ENCODE assay signal across 9 cellular contexts in the genomic region with DNA sequence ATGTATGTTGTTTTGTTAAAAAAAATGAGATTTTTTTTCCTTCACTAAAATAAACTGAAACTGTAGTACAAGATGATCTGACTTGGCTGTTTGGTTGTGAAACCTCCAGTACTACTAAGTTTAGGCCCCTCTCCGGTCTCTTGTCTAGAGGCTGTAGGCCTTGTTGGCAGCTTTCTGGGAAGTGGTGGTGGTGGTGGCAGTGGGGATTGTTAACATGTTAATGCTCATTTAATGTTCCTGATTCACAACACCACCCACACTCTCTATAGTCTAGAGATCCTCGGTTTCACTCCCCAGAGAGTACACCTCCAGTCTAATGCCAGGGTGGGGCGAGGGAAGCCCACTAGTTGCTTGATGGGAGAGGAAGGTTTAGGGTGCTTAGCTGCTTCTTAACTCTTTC. TPM values are rescaled to one million over a fixed set of nuclear protein-coding genes. Genes with fewer than 3 reads are reported as not detected.
A peak's percentile ranks its signal among the peaks of the same experiment; 100 is the strongest.
DNase-seq lines count a peak whose midpoint lies in the region; TF ChIP-seq lines count a peak whose summit lies in the region.
"Had no signal": no experiment of that assay in that cellular context is flagged by ENCODE, and none has a peak within 500 bp of the region (broad histone marks: within the 10 kb centered on the region; RNA-seq: fewer than 3 reads in every experiment).

No MANE protein-coding gene starts in this region.

- H3K4me3 ChIP-seq in effector memory CD4-positive, alpha-beta T cell (ENCODE audit: insufficient read depth, low read depth, low read length, poor library complexity, severe bottlenecking): peak overlapping the region; percentile 40
- no peak overlapping the region for H3K4me3 ChIP-seq in BE2C (ENCODE audit: low read depth, low read length)

- peaks cover 23% of the 10 kb centered on the region for H3K4me1 ChIP-seq in effector memory CD4-positive, alpha-beta T cell (ENCODE audit: control insufficient read depth, insufficient read depth, low read length, poor library complexity, severe bottlenecking)
- H3K4me1 ChIP-seq in BE2C: no peaks in the 10 kb centered on the region
- H3K4me1 ChIP-seq: parathyroid adenoma had no signal

- peak; percentile 22 for DNase-seq in GF-D8 (lab: John Stamatoyannopoulos, UW)
- DNase-seq in RPMI8226: peak; percentile 60
- DNase-seq in effector memory CD4-positive, alpha-beta T cell: no peak
- peak; percentile 38 to 49 for DNase-seq in stimulated activated CD4-positive, alpha-beta T cell treated with anti-CD3 and anti-CD28 coated beads, Interleukin-12 subunit alpha, Interleukin-12 subunit beta, amount 100 ng/mL, for 24 hours (ENCODE audit: low read depth in 2 of 2)
- DNase-seq in BE2C: no peak
- DNase-seq in OCI-M2 (lab: John Stamatoyannopoulos, UW; ENCODE audit: unreplicated experiment): no peak
- DNase-seq in NCI-H1092 (lab: John Stamatoyannopoulos, UW): no peak
- DNase-seq in NCI-H774 (lab: John Stamatoyannopoulos, UW): no peak

- no peaks in the 10 kb centered on the region for H3K27me3 ChIP-seq in effector memory CD4-positive, alpha-beta T cell (replicated peaks; ENCODE audit: control insufficient read depth, insufficient read depth, low read length, poor library complexity, severe bottlenecking)
- no peaks in the 10 kb centered on the region for H3K27me3 ChIP-seq in BE2C

- no peak for TF ChIP-seq CTCF in BE2C (IDR thresholded peaks at IDR 0.05; ENCODE audit: low read depth, low read length)

- peaks cover 8% of the 10 kb centered on the region for H3K36me3 ChIP-seq in effector memory CD4-positive, alpha-beta T cell (ENCODE audit: control insufficient read depth, insufficient read depth, low read length)
- peaks cover 14% of the 10 kb centered on the region for H3K36me3 ChIP-seq in BE2C

- no peaks in the 10 kb centered on the region for H3K9me3 ChIP-seq in effector memory CD4-positive, alpha-beta T cell (ENCODE audit: control insufficient read depth, low read length)
- no peaks in the 10 kb centered on the region for H3K9me3 ChIP-seq in BE2C

- peak overlapping the region; percentile 60 for H3K27ac ChIP-seq in effector memory CD4-positive, alpha-beta T cell (ENCODE audit: insufficient read depth, low read length, poor library complexity, severe bottlenecking)
- H3K27ac ChIP-seq: parathyroid adenoma had no signal

RNA-seq across cellular contexts. Expression of gene STK4, which starts 24.1 kb away (rescaled TPM):
- polyA plus RNA-seq in BE2C (2012; ENCODE audit: insufficient read depth, insufficient read length, low read depth): 12.8 TPM

RNA-seq across cellular contexts. Expression of gene TOMM34, which starts 30.2 kb away (rescaled TPM):
- polyA plus RNA-seq in BE2C (2012; ENCODE audit: insufficient read depth, insufficient read length, low read depth): 48.2 TPM

Comparison
In these comparisons a context has a peak if more than half of its experiments do, and no peak if none do; other contexts are left out.
1. DNase-seq: peak in GF-D8 (single experiment), RPMI8226 (single experiment) and stimulated activated CD4-positive, alpha-beta T cell treated with anti-CD3 and anti-CD28 coated beads, Interleukin-12 subunit alpha, Interleukin-12 subunit beta, amount 100 ng/mL, for 24 hours (2 of 2); none in effector memory CD4-positive, alpha-beta T cell (0 of 3), BE2C (single experiment), OCI-M2 (single experiment), NCI-H1092 (single experiment) and NCI-H774 (single experiment).